In the genomic region with DNA sequence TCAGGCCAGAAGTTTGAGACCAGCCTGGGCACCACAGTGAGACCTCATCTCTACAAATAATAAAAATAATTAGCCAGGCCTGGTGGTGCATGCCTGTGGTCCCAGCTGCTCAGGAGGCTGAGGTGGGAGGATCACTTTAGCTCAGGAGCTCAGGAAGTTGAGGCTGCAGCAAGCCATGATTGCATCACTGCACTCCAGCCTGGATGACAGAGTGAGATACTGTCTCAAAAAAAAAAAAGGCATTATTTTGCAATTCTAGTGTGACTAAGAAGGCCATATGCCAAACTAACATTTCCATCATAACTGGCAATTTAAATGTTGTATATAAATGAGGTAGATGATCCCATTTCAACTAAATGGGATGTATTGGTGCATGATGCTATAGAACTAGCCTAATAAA, we compare ENCODE assay signal across 21 cellular contexts.
DNase-seq lines count a peak whose midpoint lies in the region; ATAC-seq, FAIRE-seq and TF ChIP-seq lines count a peak whose summit lies in the region.
"Had no signal": no experiment of that assay in that cellular context is flagged by ENCODE, and none has a peak within 500 bp of the region (broad histone marks: within the 10 kb centered on the region; RNA-seq: fewer than 3 reads in every experiment).

No MANE protein-coding gene starts in this region.

- H3K9me3 ChIP-seq in A549 (no peaks in the 10 kb centered on the region), adrenal gland (replicated peaks in 1 of 3) (no peaks in the 10 kb centered on the region), tibial artery (no peaks in the 10 kb centered on the region)
- H3K9me3 ChIP-seq: SJCRH30 had no signal

- FAIRE-seq in A549 (lab: Jason Lieb, UNC): no peak
- FAIRE-seq: H54 had no signal

- intact Hi-C loops in adrenal gland (cut with DNase I) (no loop called here), posterior vena cava (cut with DNase I) (loop anchor here in 1 of 2 donors (5.0 kb wide), 1 partner anchor 1850 kb away; no protein-coding TSS in a partner anchor), tibial artery (cut with DNase I; ENCODE audit: low total_unique reads) (no loop called here)

- H3K36me3 ChIP-seq in adrenal gland (replicated peaks in 1 of 2) (no peaks in the 10 kb centered on the region), tibial artery (no peaks in the 10 kb centered on the region)
- H3K36me3 ChIP-seq: heart left ventricle, SJCRH30 had no signal

- CTCF ChIA-PET in A549 (lab: Yijun Ruan, JAX): interaction anchor here (1.2 kb wide), 1 partner anchor 453 kb away, joined by 4 read pairs; no protein-coding TSS in a partner anchor

- TF ChIP-seq POLR2A in A549 (IDR thresholded peaks at IDR 0.05; ENCODE audit: low read length): no peak
- no peak for TF ChIP-seq POLR2A in adrenal gland (IDR thresholded peaks at IDR 0.05)

- H3K27me3 ChIP-seq in adrenal gland: no peaks in the 10 kb centered on the region
- H3K27me3 ChIP-seq in tibial artery: no peaks in the 10 kb centered on the region
- H3K27me3 ChIP-seq: heart left ventricle, SJCRH30 had no signal

- no peak for TF ChIP-seq RAD21 in A549 (conservative IDR thresholded peaks at IDR 0.05 in 1 of 2, IDR thresholded peaks at IDR 0.05 in 1 of 2)

- POLR2A ChIA-PET in A549 (lab: Yijun Ruan, JAX): no interaction called here

- H3K27ac ChIP-seq in A549 (no peak overlapping the region), adrenal gland (no peak overlapping the region), tibial artery (no peak overlapping the region)
- H3K27ac ChIP-seq: coronary artery, heart left ventricle, HL-60, SJCRH30 had no signal

- H3K4me2 ChIP-seq in A549: no peak overlapping the region

- ATAC-seq in A549 (no peak), GM19395 (IDR thresholded peaks at IDR 0.05; ENCODE audit: unreplicated experiment) (no peak)
- ATAC-seq: activated CD4-positive, CD25-positive, alpha-beta regulatory T cell treated with anti-CD3 and anti-CD28 coated beads, Interleukin-2, amount 50 U/mL, for 24 hours; heart left ventricle; stimulated activated memory B cell treated with anti-CD40 and anti-IgM and Interleukin-4, amounts not matched to agents 10 μg/mL and 1 μg/mL and 100 μg/mL, for 72 hours had no signal

- H3K4me1 ChIP-seq in A549: peaks cover 10% of the 10 kb centered on the region; the same call in 2 of the 3 replicates
- peaks cover 0 to 4% of the 10 kb centered on the region in 2 donors for H3K4me1 ChIP-seq in adrenal gland (replicated peaks in 1 of 2)
- no peaks in the 10 kb centered on the region for H3K4me1 ChIP-seq in tibial artery

- no peak for DNase-seq in A549 (ENCODE audit: low read depth in 1 of 2, low spot score in 1 of 2)
- DNase-seq in Kasumi-1 (lab: John Stamatoyannopoulos, UW): peak; percentile 33 to 34
- peak in 5 of 7 donors; percentile 18 to 45 (median 28) for DNase-seq in adrenal gland
- DNase-seq in fibroblast of pulmonary artery (ENCODE audit: low read depth): peak; percentile 86
- no peak for DNase-seq in inferior parietal cortex (ENCODE audit: extremely low spot score)
- no peak for DNase-seq in posterior vena cava (ENCODE audit: low spot score)
- DNase-seq in tibial artery: no peak
- DNase-seq: aorta; DMS153; mesendoderm; NCI-H1694 treated with DMSO at 0.1 percent for 48 hours; NCI-H524 treated with DMSO at 0.1 percent for 48 hours; SJCRH30; stimulated activated CD4-positive, alpha-beta T cell treated with anti-CD3 and anti-CD28 coated beads, Interleukin-12 subunit alpha, Interleukin-12 subunit beta, amount 100 ng/mL, for 4 hours had no signal

- no peak for TF ChIP-seq CTCF in A549 (IDR thresholded peaks at IDR 0.05)
- TF ChIP-seq CTCF in adrenal gland (IDR thresholded peaks at IDR 0.05): no peak
- no peak for TF ChIP-seq CTCF in fibroblast of pulmonary artery (IDR thresholded peaks at IDR 0.05; ENCODE audit: low read length, missing control alignments)
- TF ChIP-seq CTCF in tibial artery (IDR thresholded peaks at IDR 0.05): no peak

- no peak for TF ChIP-seq EP300 in A549 (IDR thresholded peaks at IDR 0.05)

- H3K4me3 ChIP-seq in A549 (no peak overlapping the region), adrenal gland (no peak overlapping the region), fibroblast of pulmonary artery (replicated peaks; ENCODE audit: low read depth, low read length) (no peak overlapping the region), tibial artery (no peak overlapping the region)
- H3K4me3 ChIP-seq: coronary artery, heart left ventricle, SJCRH30 had no signal

TF ChIP-seq in A549, 52 proteins besides CTCF, POLR2A, EP300 and RAD21:
- TF ChIP-seq, protein P1, sequence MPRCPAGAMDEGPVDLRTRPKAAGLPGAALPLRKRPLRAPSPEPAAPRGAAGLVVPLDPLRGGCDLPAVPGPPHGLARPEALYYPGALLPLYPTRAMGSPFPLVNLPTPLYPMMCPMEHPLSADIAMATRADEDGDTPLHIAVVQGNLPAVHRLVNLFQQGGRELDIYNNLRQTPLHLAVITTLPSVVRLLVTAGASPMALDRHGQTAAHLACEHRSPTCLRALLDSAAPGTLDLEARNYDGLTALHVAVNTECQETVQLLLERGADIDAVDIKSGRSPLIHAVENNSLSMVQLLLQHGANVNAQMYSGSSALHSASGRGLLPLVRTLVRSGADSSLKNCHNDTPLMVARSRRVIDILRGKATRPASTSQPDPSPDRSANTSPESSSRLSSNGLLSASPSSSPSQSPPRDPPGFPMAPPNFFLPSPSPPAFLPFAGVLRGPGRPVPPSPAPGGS (IDR thresholded peaks at IDR 0.05): no peak
- TF ChIP-seq CEBPB (IDR thresholded peaks at IDR 0.05): peak; percentile 23 to 48; a peak in 1 of 4 replicates

Comparison
In these comparisons a context has a peak if more than half of its experiments do, and no peak if none do; other contexts are left out.
1. DNase-seq: peak in Kasumi-1 (2 of 2), adrenal gland (5 of 7) and fibroblast of pulmonary artery (single experiment); none in A549 (0 of 2), inferior parietal cortex (single experiment), posterior vena cava (single experiment) and tibial artery (0 of 2).